In genomic region chr18:74669136-74669798, GRCh38 we compare ENCODE assay signal across 16 cellular contexts.
A peak's percentile ranks its signal among the peaks of the same experiment; 100 is the strongest.
DNase-seq lines count a peak whose midpoint lies in the region; ATAC-seq and TF ChIP-seq lines count a peak whose summit lies in the region.
"Had no signal": no experiment of that assay in that cellular context is flagged by ENCODE, and none has a peak within 500 bp of the region (broad histone marks: within the 10 kb centered on the region; RNA-seq: fewer than 3 reads in every experiment).

No MANE protein-coding gene starts in this region.

- no peak for DNase-seq in Right ventricle myocardium inferior (ENCODE audit: missing footprints)
- DNase-seq in right atrium auricular region (ENCODE audit: low spot score), result no peak
- no peak for DNase-seq in WTC11 (ENCODE audit: low spot score)
- DNase-seq in left kidney (ENCODE audit: low read depth, low spot score), result peak; percentile 15
- no peak for DNase-seq in stimulated activated effector memory CD8-positive, alpha-beta T cell treated with anti-CD3 and anti-CD28 coated beads, Interleukin-12 subunit alpha, Interleukin-12 subunit beta, amount 100 ng/mL, for 72 hours (ENCODE audit: low spot score in 2 of 2)
- no peak for DNase-seq in kidney glomerular epithelial cell (lab: John Stamatoyannopoulos, UW)
- no peak for DNase-seq in SK-N-SH
- DNase-seq in NCI-H146 (lab: John Stamatoyannopoulos, UW), result no peak
- DNase-seq: Caco-2; CD8-positive, alpha-beta memory T cell; GF-D8; H9 had no signal

- H3K9me3 ChIP-seq in right atrium auricular region (no peaks in the 10 kb centered on the region), SK-N-SH (no peaks in the 10 kb centered on the region)
- H3K9me3 ChIP-seq: Caco-2 had no signal

- peaks cover 4% of the 10 kb centered on the region; the same call in 1 of the 2 replicates for H3K79me2 ChIP-seq in SK-N-SH (ENCODE audit: insufficient read depth)

- H3K27me3 ChIP-seq in right atrium auricular region (no peaks in the 10 kb centered on the region), SK-N-SH (ENCODE audit: insufficient read depth) (no peaks in the 10 kb centered on the region)
- H3K27me3 ChIP-seq: BLaER1 had no signal

- H3K4me3 ChIP-seq in right atrium auricular region, result no peak overlapping the region
- H3K4me3 ChIP-seq in SK-N-SH (ENCODE audit: low read depth in 2 of 2, low read length in 1 of 2), result no peak overlapping the region
- H3K4me3 ChIP-seq: BLaER1, GM23338, K562 had no signal

- no peaks in the 10 kb centered on the region for H3K27me3 Mint-ChIP-seq in WTC11 (ENCODE audit: low read depth)
- H3K27me3 Mint-ChIP-seq: CD8-positive, alpha-beta memory T cell had no signal

- H4K20me1 ChIP-seq in SK-N-SH (ENCODE audit: insufficient read depth), result no peaks in the 10 kb centered on the region
- H4K20me1 ChIP-seq: BLaER1 had no signal

- WGBS in SK-N-SH (ENCODE audit: low lambda C conversion rate), result 92% methylated on average over 8 of the region's 8 CpGs

- ATAC-seq in Right ventricle myocardium inferior (peak; percentile 26), WTC11 (no peak)
- ATAC-seq in stimulated activated effector memory CD8-positive, alpha-beta T cell treated with anti-CD3 and anti-CD28 coated beads, Interleukin-12 subunit alpha, Interleukin-12 subunit beta, amount 100 ng/mL, for 72 hours, result no peak
- ATAC-seq: GM23338, K562 had no signal

- intact Hi-C loops in Right ventricle myocardium inferior (cut with DNase I), result no loop called here

- H3F3A ChIP-seq in SK-N-SH (replicated peaks; ENCODE audit: insufficient read depth), result no peaks in the 10 kb centered on the region

- H3K27ac Mint-ChIP-seq in WTC11, result no peak overlapping the region
- H3K27ac Mint-ChIP-seq in stimulated activated effector memory CD8-positive, alpha-beta T cell treated with anti-CD3 and anti-CD28 coated beads, Interleukin-12 subunit alpha, Interleukin-12 subunit beta, amount 100 ng/mL, for 72 hours, result peak overlapping the region; percentile 18
- H3K27ac Mint-ChIP-seq: GM23338 had no signal

- no peaks in the 10 kb centered on the region for H3K4me1 Mint-ChIP-seq in WTC11
- H3K4me1 Mint-ChIP-seq in stimulated activated effector memory CD8-positive, alpha-beta T cell treated with anti-CD3 and anti-CD28 coated beads, Interleukin-12 subunit alpha, Interleukin-12 subunit beta, amount 100 ng/mL, for 72 hours, result peaks cover 23% of the 10 kb centered on the region
- H3K4me1 Mint-ChIP-seq: GM23338, H9 had no signal

- TF ChIP-seq RAD21 in SK-N-SH (IDR thresholded peaks at IDR 0.05; ENCODE audit: low read length), result no peak

- H3K4me3 Mint-ChIP-seq in WTC11, result no peak overlapping the region
- no peak overlapping the region for H3K4me3 Mint-ChIP-seq in stimulated activated effector memory CD8-positive, alpha-beta T cell treated with anti-CD3 and anti-CD28 coated beads, Interleukin-12 subunit alpha, Interleukin-12 subunit beta, amount 100 ng/mL, for 72 hours
- H3K4me3 Mint-ChIP-seq: CD8-positive, alpha-beta memory T cell; GM23338; H9 had no signal

- no peak for TF ChIP-seq EP300 in SK-N-SH (IDR thresholded peaks at IDR 0.05; ENCODE audit: borderline replicate concordance in 1 of 2, low read depth in 1 of 2, low read length in 1 of 2)

- H3K4me2 ChIP-seq in SK-N-SH, result no peak overlapping the region
- H3K4me2 ChIP-seq: BLaER1, GM23338 had no signal

- H2AFZ ChIP-seq in SK-N-SH (ENCODE audit: low read depth), result no peak overlapping the region
- H2AFZ ChIP-seq: GM23338 had no signal

- no peaks in the 10 kb centered on the region for H3K9me3 Mint-ChIP-seq in WTC11
- no peaks in the 10 kb centered on the region for H3K9me3 Mint-ChIP-seq in stimulated activated effector memory CD8-positive, alpha-beta T cell treated with anti-CD3 and anti-CD28 coated beads, Interleukin-12 subunit alpha, Interleukin-12 subunit beta, amount 100 ng/mL, for 72 hours
- H3K9me3 Mint-ChIP-seq: CD8-positive, alpha-beta memory T cell; GM23338; H9 had no signal

- H3K4me1 ChIP-seq in right atrium auricular region (no peaks in the 10 kb centered on the region), SK-N-SH (ENCODE audit: control insufficient read depth in 1 of 2, insufficient read depth in 2 of 2, low read depth in 1 of 2, low read length in 1 of 2) (no peaks in the 10 kb centered on the region)
- H3K4me1 ChIP-seq: Caco-2 had no signal

- CTCF ChIA-PET in WTC11 (lab: Charles Lee) (no interaction called here), SK-N-SH (lab: Yijun Ruan, JAX) (no interaction called here)

- TF ChIP-seq CTCF in right atrium auricular region (IDR thresholded peaks at IDR 0.05), result no peak
- no peak for TF ChIP-seq CTCF in WTC11 (IDR thresholded peaks at IDR 0.05)
- TF ChIP-seq CTCF in SK-N-SH (IDR thresholded peaks at IDR 0.05), result no peak

- no peak overlapping the region for H3K27ac ChIP-seq in right atrium auricular region
- no peak overlapping the region for H3K27ac ChIP-seq in SK-N-SH (ENCODE audit: low read depth in 2 of 2, low read length in 1 of 2)
- H3K27ac ChIP-seq: 22Rv1, BLaER1 had no signal

- H3K36me3 ChIP-seq in right atrium auricular region (no peaks in the 10 kb centered on the region), SK-N-SH (replicated peaks in 1 of 2; ENCODE audit: control insufficient read depth in 1 of 2, insufficient read depth in 2 of 2, low read length in 1 of 2) (no peaks in the 10 kb centered on the region)

- POLR2A ChIA-PET in WTC11 (lab: Charles Lee), result no interaction called here
- POLR2A ChIA-PET in SK-N-SH (lab: Yijun Ruan, JAX), result no interaction called here

- H3K9ac ChIP-seq in SK-N-SH, result no peak overlapping the region
- H3K9ac ChIP-seq: BLaER1 had no signal

- H3K36me3 Mint-ChIP-seq in WTC11, result no peaks in the 10 kb centered on the region
- no peaks in the 10 kb centered on the region for H3K36me3 Mint-ChIP-seq in stimulated activated effector memory CD8-positive, alpha-beta T cell treated with anti-CD3 and anti-CD28 coated beads, Interleukin-12 subunit alpha, Interleukin-12 subunit beta, amount 100 ng/mL, for 72 hours

- no peaks in the 10 kb centered on the region for H3K9me2 ChIP-seq in SK-N-SH

TF ChIP-seq in WTC11, 78 proteins besides CTCF, POLR2A, EP300 and RAD21:
- TF ChIP-seq FOXK1 (CRISPR knock-in tag; IDR thresholded peaks at IDR 0.05) (no peak), GABPB1 (CRISPR knock-in tag; IDR thresholded peaks at IDR 0.05) (peak; percentile 72)

TF ChIP-seq in SK-N-SH, 30 proteins besides CTCF, POLR2A, EP300 and RAD21:
- TF ChIP-seq RXRA (IDR thresholded peaks at IDR 0.05; ENCODE audit: borderline replicate concordance, low read depth), result no peak
- TF ChIP-seq USF2 (IDR thresholded peaks at IDR 0.05; ENCODE audit: borderline replicate concordance, low read depth, low read length), result no peak
- TF ChIP-seq MEF2A (IDR thresholded peaks at IDR 0.05; ENCODE audit: borderline replicate concordance, low read depth), result no peak
- TF ChIP-seq IRF3 (IDR thresholded peaks at IDR 0.05; ENCODE audit: low read depth, low read length), result no peak
- TF ChIP-seq TEAD4 (IDR thresholded peaks at IDR 0.05; ENCODE audit: borderline replicate concordance, insufficient read depth), result no peak
- no peak for TF ChIP-seq CHD2 (IDR thresholded peaks at IDR 0.05; ENCODE audit: low read length, partially characterized antibody)
- no peak for TF ChIP-seq NRF1 (IDR thresholded peaks at IDR 0.05; ENCODE audit: low read depth, low read length)
- no peak for TF ChIP-seq MXI1 (IDR thresholded peaks at IDR 0.05; ENCODE audit: low read depth, low read length)
- TF ChIP-seq MAX (IDR thresholded peaks at IDR 0.05; ENCODE audit: low read depth), result no peak
- no peak for TF ChIP-seq USF1 (IDR thresholded peaks at IDR 0.05; ENCODE audit: borderline replicate concordance, low read depth)
- TF ChIP-seq GABPA (IDR thresholded peaks at IDR 0.05; ENCODE audit: low read depth), result no peak
- no peak for TF ChIP-seq PBX3 (IDR thresholded peaks at IDR 0.05)
- no peak for TF ChIP-seq YY1 (IDR thresholded peaks at IDR 0.05; ENCODE audit: low read depth)
- no peak for TF ChIP-seq FOXM1 (IDR thresholded peaks at IDR 0.05; ENCODE audit: low read depth)
- no peak for TF ChIP-seq FOXJ3 (CRISPR knock-in tag; IDR thresholded peaks at IDR 0.05)
TF ChIP-seq in SK-N-SH: peak in this region for 0.
